In the genomic region with DNA sequence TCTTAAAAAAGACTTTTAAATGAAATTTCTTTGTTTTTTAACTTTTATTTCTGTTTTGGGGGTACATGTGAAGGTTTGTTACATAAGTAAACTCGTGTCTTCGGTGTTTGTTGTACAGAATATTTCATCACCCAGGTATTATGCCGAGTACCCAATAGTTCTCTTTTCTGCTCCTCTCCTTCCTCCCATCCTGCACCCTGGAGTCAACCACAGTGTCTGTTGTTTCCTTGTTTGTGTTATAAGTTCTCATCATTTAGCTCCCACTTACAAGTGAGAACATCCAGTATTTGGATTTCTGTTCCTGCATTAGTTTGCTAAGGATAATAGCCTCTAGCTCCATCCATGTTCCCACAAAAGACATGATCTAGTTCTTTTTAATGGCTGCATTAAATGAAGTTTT, we compare ENCODE assay signal across 11 cellular contexts. TPM values are rescaled to one million over a fixed set of nuclear protein-coding genes. Genes with fewer than 3 reads are reported as not detected.
DNase-seq lines count a peak whose midpoint lies in the region; ATAC-seq and TF ChIP-seq lines count a peak whose summit lies in the region.
"Had no signal": no experiment of that assay in that cellular context is flagged by ENCODE, and none has a peak within 500 bp of the region (broad histone marks: within the 10 kb centered on the region; RNA-seq: fewer than 3 reads in every experiment).

No MANE protein-coding gene starts in this region.

- intact Hi-C loops in PC-3 (cut with micrococcal nuclease) = no loop called here
- intact Hi-C loops in Right ventricle myocardium inferior (cut with DNase I) = no loop called here

- H3K4me3 ChIP-seq in PC-3 (ENCODE audit: low read length) = peak overlapping the region; percentile 46; the same call in 1 of the 2 replicates
- H3K4me3 ChIP-seq: GM12878 had no signal

- no TSS peak for BruUV-seq in PC-3 (replicated peaks; lab: Mats Ljungman, UMichigan)

- TF ChIP-seq CTCF in PC-3 (conservative IDR thresholded peaks at IDR 0.05; ENCODE audit: low read depth, low read length) (no peak), GM13977 (IDR thresholded peaks at IDR 0.05; ENCODE audit: extremely low read depth, insufficient read depth, missing control alignments) (no peak)

- H3K9me3 ChIP-seq in PC-3 (ENCODE audit: low read length) = no peaks in the 10 kb centered on the region

- no peak overlapping the region for H3K27ac ChIP-seq in PC-3 (ENCODE audit: low read length)
- H3K27ac ChIP-seq in epithelial cell of prostate = peak overlapping the region; percentile 98
- peak overlapping the region; percentile 48 for H3K27ac ChIP-seq in temporal lobe (ENCODE audit: low read depth, low read length)

- H3F3A ChIP-seq in PC-3 (ENCODE audit: low read length, unreplicated experiment) = no peaks in the 10 kb centered on the region

- H3K9me2 ChIP-seq in PC-3 (replicated peaks; ENCODE audit: low read length) = no peaks in the 10 kb centered on the region

- no peak for DNase-seq in activated T-cell treated with anti-CD3 and anti-CD28 coated beads, Interleukin-2, amount 50 U/mL, for 4 hours
- no peak for DNase-seq in activated T-cell treated with anti-CD3 and anti-CD28 coated beads, Interleukin-2, amount 50 U/mL, for 48 hours
- DNase-seq in PC-3 (no peak), epithelial cell of prostate (ENCODE audit: low read depth, low spot score) (no peak), Right ventricle myocardium inferior (ENCODE audit: missing footprints) (no peak), HEK293T (ENCODE audit: extremely low spot score) (no peak), GM13977 (ENCODE audit: low spot score) (no peak)
- DNase-seq: NCI-H1694 treated with DMSO at 0.1 percent for 48 hours had no signal

- peaks cover 26% of the 10 kb centered on the region for H3K4me1 ChIP-seq in PC-3 (ENCODE audit: insufficient read depth, low read length)

- ATAC-seq in activated T-cell treated with anti-CD3 and anti-CD28 coated beads, Interleukin-2, amount 50 U/mL, for 4 hours = no peak
- ATAC-seq in PC-3 (no peak), Right ventricle myocardium inferior (no peak)
- ATAC-seq: GM12878 had no signal

- H4K20me1 ChIP-seq in PC-3 (ENCODE audit: low read length) = 0 out of 2 replicates have a peak, but pooled peaks cover 6% of the 10 kb centered on the region

- H3K79me2 ChIP-seq in PC-3 (ENCODE audit: low read length) = peaks cover 19% of the 10 kb centered on the region

- peaks cover 22% of the 10 kb centered on the region for H3K36me3 Mint-ChIP-seq in activated T-cell treated with anti-CD3 and anti-CD28 coated beads, Interleukin-2, amount 50 U/mL, for 4 hours (ENCODE audit: insufficient read depth)

- in situ Hi-C loops in GM13977 (cut with MboI; ENCODE audit: low pct_unique_long_range_greater_than_20kb, low sequenced_read_pairs, unreplicated experiment) = no loop called here

- POLR2A ChIA-PET in PC-3 (lab: Charles Lee; ENCODE audit: unreplicated experiment) = no interaction called here
- POLR2A ChIA-PET in HEK293T (lab: Yijun Ruan, JAX) = interaction anchor here (1.1 to 2.7 kb wide), 3 partner anchors 11 to 180 kb away, joined by 3 to 14 read pairs (median 13); a partner anchor contains a TSS

- H3K27me3 Mint-ChIP-seq in activated T-cell treated with anti-CD3 and anti-CD28 coated beads, Interleukin-2, amount 50 U/mL, for 4 hours (ENCODE audit: low read depth) = peaks cover 14% of the 10 kb centered on the region

- H3K4me1 Mint-ChIP-seq in activated T-cell treated with anti-CD3 and anti-CD28 coated beads, Interleukin-2, amount 50 U/mL, for 4 hours (ENCODE audit: low read depth) = peaks cover 45% of the 10 kb centered on the region

- H3K36me3 ChIP-seq in PC-3 (ENCODE audit: low read depth, low read length) = peaks cover 3% of the 10 kb centered on the region; the same call in 1 of the 2 replicates

- H3K9ac ChIP-seq in PC-3 (ENCODE audit: low read length) = no peak overlapping the region

- H3K27me3 ChIP-seq in PC-3 (ENCODE audit: low read length) = no peaks in the 10 kb centered on the region

- peak overlapping the region; percentile 34 for H3K4me2 ChIP-seq in PC-3 (ENCODE audit: low read length)

- peaks cover 4% of the 10 kb centered on the region for H3K9me3 Mint-ChIP-seq in activated T-cell treated with anti-CD3 and anti-CD28 coated beads, Interleukin-2, amount 50 U/mL, for 4 hours

- H2AFZ ChIP-seq in PC-3 (ENCODE audit: low read length) = peak overlapping the region; percentile 62; the same call in 1 of the 2 replicates

- CTCF ChIA-PET in PC-3 (lab: Charles Lee) = no interaction called here
- CTCF ChIA-PET in HEK293T (lab: Yijun Ruan, JAX) = interaction anchor here (0.5 to 1.3 kb wide), 3 partner anchors 9 to 48 kb away, joined by 3 read pairs; no protein-coding TSS in a partner anchor

- peak overlapping the region; percentile 72 for H3K4me3 Mint-ChIP-seq in activated T-cell treated with anti-CD3 and anti-CD28 coated beads, Interleukin-2, amount 50 U/mL, for 4 hours

TF ChIP-seq in HEK293T, 16 proteins besides CTCF, POLR2A, EP300 and RAD21:
- no peak for TF ChIP-seq ZNF384 (IDR thresholded peaks at IDR 0.05)
- TF ChIP-seq FOXK2 (IDR thresholded peaks at IDR 0.05) = no peak
- no peak for TF ChIP-seq FOXA1 (IDR thresholded peaks at IDR 0.05)
- no peak for TF ChIP-seq SP1 (IDR thresholded peaks at IDR 0.05)
- TF ChIP-seq NFRKB (IDR thresholded peaks at IDR 0.05) = no peak
- TF ChIP-seq SUZ12 (IDR thresholded peaks at IDR 0.05) = no peak
- no peak for TF ChIP-seq FOXM1 (IDR thresholded peaks at IDR 0.05; ENCODE audit: borderline replicate concordance)
- TF ChIP-seq LEF1 (IDR thresholded peaks at IDR 0.05; ENCODE audit: borderline replicate concordance) = no peak
- no peak for TF ChIP-seq CTBP1 (IDR thresholded peaks at IDR 0.05; ENCODE audit: borderline replicate concordance)
- no peak for TF ChIP-seq L3MBTL2 (conservative IDR thresholded peaks at IDR 0.05)
- no peak for TF ChIP-seq HDGF (IDR thresholded peaks at IDR 0.05; ENCODE audit: borderline replicate concordance)
- no peak for TF ChIP-seq ELF4 (IDR thresholded peaks at IDR 0.05)
- no peak for TF ChIP-seq ARNT (IDR thresholded peaks at IDR 0.05)

RNA-seq across cellular contexts. Expression of a gene that starts 1.6 kb away (rescaled TPM):
- 100 to 1,000 TPM; 363 to 446 (median 421) TPM for total RNA-seq in activated T-cell treated with anti-CD3 and anti-CD28 coated beads, Interleukin-2, amount 50 U/mL, for 4 hours
- total RNA-seq in PC-3 (2014; rRNA removed) (1,049 and 1,154 TPM in 2 replicates), temporal lobe (127 TPM), Right ventricle myocardium inferior (393 TPM)

RNA-seq across cellular contexts. Expression of a gene that starts 24.7 kb away (rescaled TPM):
- 100 to 1,000 TPM; 338 to 353 (median 350) TPM for total RNA-seq in activated T-cell treated with anti-CD3 and anti-CD28 coated beads, Interleukin-2, amount 50 U/mL, for 4 hours
- total RNA-seq in PC-3 (2014; rRNA removed) = 499 and 686 TPM in 2 replicates
- 184 TPM for total RNA-seq in temporal lobe
- 724 TPM for total RNA-seq in Right ventricle myocardium inferior

RNA-seq across cellular contexts. Expression of a gene that starts 47.7 kb away (rescaled TPM):
- 10 to 100 TPM; 10.2 to 14.4 (median 12.6) TPM for total RNA-seq in activated T-cell treated with anti-CD3 and anti-CD28 coated beads, Interleukin-2, amount 50 U/mL, for 4 hours
- total RNA-seq in PC-3 (2014; rRNA removed) = 36.3 and 50.6 TPM in 2 replicates
- total RNA-seq in temporal lobe = 2.2 TPM
- 104 TPM for total RNA-seq in Right ventricle myocardium inferior

RNA-seq across cellular contexts. Expression of a gene that starts 57.5 kb away (rescaled TPM):
- total RNA-seq in activated T-cell treated with anti-CD3 and anti-CD28 coated beads, Interleukin-2, amount 50 U/mL, for 4 hours = not detected
- not detected in 2 replicates for total RNA-seq in PC-3 (2014; rRNA removed)
- total RNA-seq in temporal lobe = not detected
- 0.41 TPM for total RNA-seq in Right ventricle myocardium inferior
- total RNA-seq: urinary bladder had no signal

RNA-seq across cellular contexts. Expression of a gene that starts 58.8 kb away (rescaled TPM):
- not detected for total RNA-seq in activated T-cell treated with anti-CD3 and anti-CD28 coated beads, Interleukin-2, amount 50 U/mL, for 4 hours
- total RNA-seq in PC-3 (2014; rRNA removed) = not detected in 2 replicates
- not detected for total RNA-seq in temporal lobe
- total RNA-seq in Right ventricle myocardium inferior = not detected
- total RNA-seq: GM12878, urinary bladder had no signal
